Comparison of ENCODE assay signal across 8 cellular contexts in the genomic region with DNA sequence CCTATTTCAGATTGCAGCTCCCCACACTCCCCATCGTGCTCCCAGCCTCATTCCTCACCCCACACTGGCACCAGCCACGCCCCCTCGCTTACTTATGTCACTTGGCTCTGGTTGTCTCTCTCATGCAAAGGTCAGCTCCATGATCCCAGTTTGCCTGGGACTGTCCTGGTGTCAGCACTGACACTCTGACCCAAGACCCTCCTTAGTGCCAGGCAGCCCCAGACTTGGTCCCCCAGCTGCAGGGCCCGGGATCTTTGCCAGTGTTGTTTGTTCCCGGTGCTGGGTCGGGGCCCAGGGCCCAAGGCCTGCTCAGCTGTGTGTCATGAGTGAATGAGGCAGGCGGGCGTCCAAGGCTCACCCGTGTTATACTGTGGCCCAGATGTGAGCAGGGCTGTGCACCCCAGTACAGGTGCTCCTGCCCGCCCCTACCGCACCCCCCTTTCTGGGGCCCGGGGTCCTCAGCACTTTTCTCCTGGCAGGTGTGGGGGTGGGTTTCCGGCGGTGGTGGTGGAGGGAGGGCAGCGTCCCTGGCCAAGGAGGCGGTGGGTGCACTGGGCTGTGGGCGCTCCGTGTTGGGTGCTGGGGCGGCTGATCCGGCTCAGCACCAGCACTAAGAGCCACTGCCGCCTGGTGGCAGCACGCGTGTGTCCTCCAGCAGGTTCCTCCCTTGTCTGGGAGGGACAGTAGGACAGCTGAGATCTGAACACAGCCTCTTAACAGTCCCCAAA. TPM values are rescaled to one million over a fixed set of nuclear protein-coding genes. Genes with fewer than 3 reads are reported as not detected.
DNase-seq lines count a peak whose midpoint lies in the region; ATAC-seq and TF ChIP-seq lines count a peak whose summit lies in the region.

No MANE protein-coding gene starts in this region.

- H3K27me3 ChIP-seq in PC-3 (ENCODE audit: low read length) (no peaks in the 10 kb centered on the region), gastroesophageal sphincter (peaks cover 19% of the 10 kb centered on the region), ovary (no peaks in the 10 kb centered on the region)

- H3K79me2 ChIP-seq in PC-3 (ENCODE audit: low read length) = no peaks in the 10 kb centered on the region

- TF ChIP-seq EP300 in gastroesophageal sphincter (IDR thresholded peaks at IDR 0.05) (no peak), ovary (IDR thresholded peaks at IDR 0.05) (no peak)

- no peaks in the 10 kb centered on the region for H3F3A ChIP-seq in PC-3 (ENCODE audit: low read length, unreplicated experiment)

- intact Hi-C loops in PC-3 (cut with micrococcal nuclease) = loop anchor here (2.0 to 5.0 kb wide), 2 partner anchors 38 to 61 kb away; no protein-coding TSS in a partner anchor
- intact Hi-C loops in ovary (cut with DNase I) = no loop called here

- H3K9me2 ChIP-seq in PC-3 (replicated peaks; ENCODE audit: low read length) = no peaks in the 10 kb centered on the region

- H3K4me3 ChIP-seq in PC-3 (ENCODE audit: low read length) (no peak overlapping the region), gastroesophageal sphincter (no peak overlapping the region), ovary (no peak overlapping the region)

- TF ChIP-seq POLR2A in gastroesophageal sphincter (IDR thresholded peaks at IDR 0.05) (no peak), ovary (IDR thresholded peaks at IDR 0.05) (no peak)

- H3K9me3 ChIP-seq in PC-3 (ENCODE audit: low read length) (peaks cover 5% of the 10 kb centered on the region; the same call in 1 of the 2 replicates), gastroesophageal sphincter (peaks cover 0 to 30% (median 5%) of the 10 kb centered on the region in 3 donors), ovary (no peaks in the 10 kb centered on the region)

- ATAC-seq in PC-3 (peak; percentile 90), gastroesophageal sphincter (peak; percentile 62), GM18907 (IDR thresholded peaks at IDR 0.05; ENCODE audit: unreplicated experiment) (no peak)

- CTCF ChIA-PET in PC-3 (lab: Charles Lee) = interaction anchor here (0.6 to 1.2 kb wide), 2 partner anchors 20 to 37 kb away, joined by 3 to 4 read pairs; no protein-coding TSS in a partner anchor

- H3K4me1 ChIP-seq in PC-3 (ENCODE audit: insufficient read depth, low read length) (no peaks in the 10 kb centered on the region), gastroesophageal sphincter (peaks cover 0 to 6% (median 0%) of the 10 kb centered on the region in 3 donors), ovary (ENCODE audit: insufficient read depth) (no peaks in the 10 kb centered on the region)

- WGBS in gastroesophageal sphincter (ENCODE audit: low coverage in 1 of 2), 2 donors = 63% methylated on average over 3 of the region's 23 CpGs; no CpG with 5 or more reads in 1 of the 2 donors
- 34 to 46% (median 39%) methylated on average over 23 of the region's 23 CpGs for WGBS in ovary, 3 donors

- no peak overlapping the region for H3K4me2 ChIP-seq in PC-3 (ENCODE audit: low read length)

- peak; percentile 71 for TF ChIP-seq CTCF in PC-3 (conservative IDR thresholded peaks at IDR 0.05; ENCODE audit: low read depth, low read length)
- TF ChIP-seq CTCF in gastroesophageal sphincter (IDR thresholded peaks at IDR 0.05) = peak in 3 of 4 experiments; percentile 54 to 75 (median 73)
- no peak for TF ChIP-seq CTCF in ovary (IDR thresholded peaks at IDR 0.05)

- DNase-seq in NCI-H1092 (lab: John Stamatoyannopoulos, UW) = peak; percentile 5
- no peak for DNase-seq in NCI-H1092 treated with DMSO at 0.1 percent for 48 hours (lab: John Stamatoyannopoulos, UW)
- DNase-seq in PC-3 = peak; percentile 60
- DNase-seq in activated T-helper 9 cell treated with anti-CD3 and anti-CD28 coated beads, Interleukin-2, amount 50 U/mL, for 16 hours (ENCODE audit: low read depth) = peak; percentile 59
- DNase-seq in ovary = peak in 3 of 5 donors; percentile 8 to 45 (median 25)
- DNase-seq in ureter (ENCODE audit: low spot score) = peak; percentile 39

- no TSS peak for BruUV-seq in PC-3 (replicated peaks; lab: Mats Ljungman, UMichigan)

- POLR2A ChIA-PET in PC-3 (lab: Charles Lee; ENCODE audit: unreplicated experiment) = no interaction called here

- no peak overlapping the region for H3K9ac ChIP-seq in PC-3 (ENCODE audit: low read length)

- H3K36me3 ChIP-seq in PC-3 (ENCODE audit: low read depth, low read length) = no peaks in the 10 kb centered on the region
- H3K36me3 ChIP-seq in gastroesophageal sphincter = no peaks in the 10 kb centered on the region
- no peaks in the 10 kb centered on the region for H3K36me3 ChIP-seq in ovary

- no peaks in the 10 kb centered on the region for H4K20me1 ChIP-seq in PC-3 (ENCODE audit: low read length)

- H2AFZ ChIP-seq in PC-3 (ENCODE audit: low read length) = no peak overlapping the region

- H3K27ac ChIP-seq in PC-3 (ENCODE audit: low read length) (no peak overlapping the region), gastroesophageal sphincter (no peak overlapping the region), ovary (no peak overlapping the region)

RNA-seq across cellular contexts. Expression of a gene that starts 19.5 kb away (rescaled TPM):
- total RNA-seq in PC-3 (2014; rRNA removed) (0.04 TPM in 1 of 2 replicates, not detected in the other), gastroesophageal sphincter (not detected), ovary (under 1 TPM in 3 of 7 donors, not detected in 4; 0.10 to 0.18 (median 0.10) TPM), ureter (not detected)
- polyA plus RNA-seq in ovary = under 1 TPM in 1 of 2 donors, not detected in 1; 0.05 TPM

RNA-seq across cellular contexts. Expression of a gene that starts 32.5 kb away (rescaled TPM):
- total RNA-seq in PC-3 (2014; rRNA removed) = 61.7 and 72.8 TPM in 2 replicates
- total RNA-seq in gastroesophageal sphincter = 10 to 100 TPM; 30.0 to 58.3 (median 46.4) TPM
- 100 to 1,000 TPM in 1 of 7 donors, 10 to 100 TPM in 6; 29.7 to 291 (median 45.3) TPM for total RNA-seq in ovary
- polyA plus RNA-seq in ovary = 10 to 100 TPM in 1 of 2 donors, 1 to 10 TPM in 1; 7.3 to 34.1 TPM
- total RNA-seq in ureter = 75.0 TPM

Comparison
In these comparisons a context has a peak if more than half of its experiments do, and no peak if none do; other contexts are left out.
1. CTCF ChIP-seq: peak in PC-3 (single experiment) and gastroesophageal sphincter (3 of 4); none in ovary (0 of 3).